In genomic region chr22:39679652-39680051, GRCh38 we compare ENCODE assay signal across 3 cellular contexts.
"Had no signal": no experiment of that assay in that cellular context is flagged by ENCODE, and none has a peak within 500 bp of the region (broad histone marks: within the 10 kb centered on the region; RNA-seq: fewer than 3 reads in every experiment).

No MANE protein-coding gene starts in this region.

- H3K4me3 ChIP-seq: GM12878 had no signal

- ATAC-seq: GM12878 had no signal

- DNase-seq: GDM1, GF-D8 had no signal
